ENCODE assay signal across 8 cellular contexts in the genomic region with DNA sequence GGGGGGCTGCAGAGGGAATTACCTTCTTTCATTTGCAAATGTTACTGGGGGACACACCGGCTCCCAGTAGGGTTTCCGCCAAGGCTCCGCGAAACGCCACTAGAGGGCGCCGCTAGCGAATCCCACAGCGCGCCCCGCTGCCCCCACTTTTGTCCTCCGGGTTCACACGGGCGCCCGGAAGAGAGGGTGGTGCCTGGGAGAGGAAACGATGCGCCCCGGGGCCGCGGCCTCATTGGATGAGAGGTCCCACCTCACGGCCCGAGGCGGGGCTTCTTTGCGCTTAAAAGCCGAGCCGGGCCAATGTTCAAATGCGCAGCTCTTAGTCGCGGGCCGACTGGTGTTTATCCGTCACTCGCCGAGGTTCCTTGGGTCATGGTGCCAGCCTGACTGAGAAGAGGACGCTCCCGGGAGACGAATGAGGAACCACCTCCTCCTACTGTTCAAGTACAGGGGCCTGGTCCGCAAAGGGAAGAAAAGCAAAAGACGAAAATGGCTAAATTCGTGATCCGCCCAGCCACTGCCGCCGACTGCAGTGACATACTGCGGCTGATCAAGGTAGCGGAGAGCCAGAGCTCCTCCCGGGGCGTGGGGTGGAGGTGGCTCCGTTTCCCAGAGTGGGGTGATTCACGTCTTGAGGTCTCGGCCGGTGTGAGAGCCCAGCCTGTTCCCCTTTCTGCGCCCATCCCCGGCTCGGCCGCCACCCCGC. TPM values are rescaled to one million over a fixed set of nuclear protein-coding genes. Genes with fewer than 3 reads are reported as not detected.
A peak's percentile ranks its signal among the peaks of the same experiment; 100 is the strongest.
DNase-seq lines count a peak whose midpoint lies in the region; ATAC-seq and TF ChIP-seq lines count a peak whose summit lies in the region.

TSS of gene SAT1 (plus strand) at position 311 of the 706 bp plus-strand sequence. CDS start at position 490, 179 bp downstream.

- no peaks in the 10 kb centered on the region for H3K9me3 ChIP-seq in right atrium auricular region
- H3K9me3 ChIP-seq in vagina: no peaks in the 10 kb centered on the region

- intact Hi-C loops in T-helper 2 cell treated with Interferon-gamma antibody and Interleukin-4, amounts not matched to agents 100 ng/mL and 5 ng/mL, for 36 hours (cut with micrococcal nuclease): loop anchor here (1.0 to 5.0 kb wide), 8 partner anchors 27 to 369 kb away; partner anchors contain the start of genes ACOT9 and PRDX4
- intact Hi-C loops in vagina (cut with DNase I): loop anchor here (5.0 kb wide), 1 partner anchor 119 kb away; no protein-coding TSS in a partner anchor

- no peaks in the 10 kb centered on the region for H3K27me3 ChIP-seq in right atrium auricular region
- H3K27me3 ChIP-seq in vagina: no peaks in the 10 kb centered on the region

- TF ChIP-seq POLR2A in vagina (IDR thresholded peaks at IDR 0.05): peak in 1 of 2 donors; percentile 97

- peak; percentile 80 for ATAC-seq in GM18502 (IDR thresholded peaks at IDR 0.05; ENCODE audit: poor library complexity, unreplicated experiment)
- ATAC-seq in HG02970 (IDR thresholded peaks at IDR 0.05; ENCODE audit: low FRiP score, unreplicated experiment): peak; percentile 68

- H3K4me3 ChIP-seq in right atrium auricular region (peak within 1 kb of the TSS; percentile 68 to 71), vagina (peak within 1 kb of the TSS; percentile 51 to 64)

- TF ChIP-seq CTCF in right atrium auricular region (IDR thresholded peaks at IDR 0.05): peak; percentile 66 to 85
- TF ChIP-seq CTCF in vagina (IDR thresholded peaks at IDR 0.05): peak; percentile 36 to 68 (median 58)

- H3K4me1 ChIP-seq in right atrium auricular region: peaks cover 0 to 5% of the 10 kb centered on the region in 2 donors
- H3K4me1 ChIP-seq in vagina: no peaks in the 10 kb centered on the region

- H3K27ac ChIP-seq in right atrium auricular region: peak within 1 kb of the TSS; percentile 86 to 94
- H3K27ac ChIP-seq in vagina: peak within 1 kb of the TSS; percentile 94

- DNase-seq in NCI-H187 treated with DMSO at 0.1 percent for 48 hours (lab: John Stamatoyannopoulos, UW) (peak; percentile 43), anterior cingulate cortex (lab: John Stamatoyannopoulos, UW) (peak; percentile 31 to 95 (median 88)), right atrium auricular region (ENCODE audit: low spot score) (peak; percentile 97), putamen (ENCODE audit: low spot score) (peak; percentile 94), vagina (ENCODE audit: extremely low spot score in 2 of 2) (peak; percentile 96 to 97)

- H3K36me3 ChIP-seq in right atrium auricular region: peaks cover 15% of the 10 kb centered on the region
- no peaks in the 10 kb centered on the region for H3K36me3 ChIP-seq in vagina

RNA-seq across cellular contexts. Expression of gene SAT1, which starts in this region (rescaled TPM):
- 45.6 and 50.7 TPM in 2 replicates for total RNA-seq in T-helper 2 cell treated with Interferon-gamma antibody and Interleukin-4, amounts not matched to agents 100 ng/mL and 5 ng/mL, for 36 hours
- total RNA-seq in right atrium auricular region (100 to 1,000 TPM; 513 to 713 TPM), vagina (389 TPM)

Comparison
In these comparisons a context has a peak if more than half of its experiments do, and no peak if none do; other contexts are left out.
1. Peak in every context shown above with its lines: DNase-seq, ATAC-seq, H3K4me3 ChIP-seq and H3K27ac ChIP-seq.
2. DNase-seq: peak in every context shown above with its lines; median percentile 97 in right atrium auricular region; 96 in vagina; 94 in putamen; 88 in anterior cingulate cortex; 43 in NCI-H187 treated with DMSO at 0.1 percent for 48 hours.